ENCODE assay signal across 1 cellular context in genomic region chr14:24176599-24176998, GRCh38.
TF ChIP-seq lines count a peak whose summit lies in the region.

No MANE protein-coding gene starts in this region.

TF ChIP-seq in HepG2, 621 proteins besides CTCF, POLR2A, EP300 and RAD21:
- no peak for TF ChIP-seq RFX3 (CRISPR knock-in tag; IDR thresholded peaks at IDR 0.05)
- peak; percentile 86; the same call in 1 of the 2 replicates for TF ChIP-seq SSRP1 (CRISPR knock-in tag; IDR thresholded peaks at IDR 0.05)
- TF ChIP-seq GMEB1 (CRISPR knock-in tag; IDR thresholded peaks at IDR 0.05; ENCODE audit: borderline replicate concordance): no peak
- TF ChIP-seq KMT2A (CRISPR knock-in tag; IDR thresholded peaks at IDR 0.05): 0 out of 2 replicates have a peak, but pooled peaks have one; percentile 13
- 0 out of 2 replicates have a peak, but pooled peaks have one; percentile 62 for TF ChIP-seq ZNF343 (CRISPR knock-in tag; IDR thresholded peaks at IDR 0.05)
- TF ChIP-seq ZNF7 (CRISPR knock-in tag; IDR thresholded peaks at IDR 0.05): no peak
- 0 out of 2 replicates have a peak, but pooled peaks have one; percentile 7 for TF ChIP-seq RXRA (CRISPR knock-in tag; IDR thresholded peaks at IDR 0.05)
- peak; percentile 28; the same call in 1 of the 2 replicates for TF ChIP-seq ZC3H4 (CRISPR knock-in tag; IDR thresholded peaks at IDR 0.05; ENCODE audit: borderline replicate concordance)
- TF ChIP-seq ZBTB46 (CRISPR knock-in tag; IDR thresholded peaks at IDR 0.05; ENCODE audit: borderline replicate concordance): 0 out of 2 replicates have a peak, but pooled peaks have one; percentile 7
- TF ChIP-seq PAWR (CRISPR knock-in tag; IDR thresholded peaks at IDR 0.05; ENCODE audit: borderline replicate concordance): 0 out of 2 replicates have a peak, but pooled peaks have one; percentile 57
- TF ChIP-seq ZNF547 (CRISPR knock-in tag; IDR thresholded peaks at IDR 0.05): 0 out of 2 replicates have a peak, but pooled peaks have one; percentile 23
- 0 out of 2 replicates have a peak, but pooled peaks have one; percentile 19 for TF ChIP-seq ZZZ3 (CRISPR knock-in tag; IDR thresholded peaks at IDR 0.05; ENCODE audit: borderline replicate concordance)
- TF ChIP-seq ZNF354B (CRISPR knock-in tag; IDR thresholded peaks at IDR 0.05): peak; percentile 53; the same call in 1 of the 2 replicates
- TF ChIP-seq FOXC1 (CRISPR knock-in tag; IDR thresholded peaks at IDR 0.05; ENCODE audit: borderline replicate concordance): 0 out of 2 replicates have a peak, but pooled peaks have one; percentile 22
- no peak for TF ChIP-seq ZNF441 (CRISPR knock-in tag; IDR thresholded peaks at IDR 0.05; ENCODE audit: borderline replicate concordance)
